ENCODE assay signal across 18 cellular contexts in the genomic region with DNA sequence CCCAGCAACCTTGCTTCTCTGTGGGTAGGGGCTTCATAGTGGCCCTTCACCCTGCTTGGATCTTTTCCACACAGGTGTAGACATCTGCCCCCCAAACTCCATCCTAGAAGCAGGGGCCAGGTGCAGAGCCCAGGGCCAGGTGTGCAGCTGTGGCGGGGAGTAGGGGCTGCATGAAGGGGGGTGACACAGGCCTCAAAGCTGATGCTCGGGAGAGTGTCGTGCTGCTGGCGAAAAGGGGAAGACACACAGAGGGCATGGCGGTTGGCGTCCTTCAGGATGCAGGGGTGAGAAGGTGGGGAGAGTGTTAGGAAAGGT. TPM values are rescaled to one million over a fixed set of nuclear protein-coding genes. Genes with fewer than 3 reads are reported as not detected.
DNase-seq lines count a peak whose midpoint lies in the region; ATAC-seq and TF ChIP-seq lines count a peak whose summit lies in the region.
"Had no signal": no experiment of that assay in that cellular context is flagged by ENCODE, and none has a peak within 500 bp of the region (broad histone marks: within the 10 kb centered on the region; RNA-seq: fewer than 3 reads in every experiment).

No MANE protein-coding gene starts in this region.

- H3K4me3 ChIP-seq in hepatocyte, result no peak overlapping the region
- no peak overlapping the region for H3K4me3 ChIP-seq in neuronal stem cell (ENCODE audit: low read length in 2 of 2)
- H3K4me3 ChIP-seq in spleen, result no peak overlapping the region
- no peak overlapping the region for H3K4me3 ChIP-seq in foreskin fibroblast (ENCODE audit: low read depth in 1 of 2, low read length in 2 of 2)
- H3K4me3 ChIP-seq: colonic mucosa, lung, mucosa of descending colon, upper lobe of right lung had no signal

- TF ChIP-seq POLR2A in spleen (IDR thresholded peaks at IDR 0.05), result no peak

- no peaks in the 10 kb centered on the region for H3K9me2 ChIP-seq in hepatocyte (replicated peaks; ENCODE audit: insufficient read depth)

- no peak overlapping the region for H2AK5ac ChIP-seq in neuronal stem cell (ENCODE audit: low read depth, low read length)

- intact Hi-C loops in spleen (cut with DNase I; ENCODE audit: low total_unique reads), result loop anchor here (10.0 kb wide), 2 partner anchors 106 to 376 kb away; a partner anchor contains a TSS

- DNase-seq in hepatocyte (ENCODE audit: low spot score) (no peak), neuronal stem cell (ENCODE audit: low spot score) (no peak), spleen (peak; percentile 67), NCI-H2227 (lab: John Stamatoyannopoulos, UW; ENCODE audit: unreplicated experiment) (no peak), foreskin fibroblast (no peak), glomerular visceral epithelial cell (ENCODE audit: extremely low spot score) (no peak), COR-L47 (lab: John Stamatoyannopoulos, UW) (no peak)
- DNase-seq: DMS79 treated with DMSO at 0.1 percent for 48 hours, NCI-H345 had no signal

- H3K27me3 ChIP-seq in hepatocyte (no peaks in the 10 kb centered on the region), neuronal stem cell (ENCODE audit: control insufficient read depth in 3 of 3, insufficient read depth in 3 of 3, low read depth in 1 of 3, low read length in 3 of 3) (no peaks in the 10 kb centered on the region), spleen (replicated peaks in 1 of 7) (no peaks in the 10 kb centered on the region)
- H3K27me3 ChIP-seq: colonic mucosa, upper lobe of right lung had no signal

- no peak overlapping the region for H3K4me3 Mint-ChIP-seq in activated T-helper 17 cell treated with anti-CD3 and anti-CD28 coated beads, Interleukin-2, amount 50 U/mL, for 72 hours
- H3K4me3 Mint-ChIP-seq: activated CD4-positive, alpha-beta T cell treated with anti-CD3 and anti-CD28 coated beads for 36 hours; activated naive CD4-positive, alpha-beta T cell treated with anti-CD3 and anti-CD28 coated beads, Interleukin-2, amount 50 U/mL, for 24 hours; CD14-positive monocyte; natural killer cell treated with Interleukin-12 subunit alpha and Interleukin-12 subunit beta and Interleukin-15 and Interleukin-18, amount 100 ng/mL, for 72 hours had no signal

- H2AFZ ChIP-seq in hepatocyte (no peak overlapping the region), neuronal stem cell (ENCODE audit: low read length) (no peak overlapping the region)

- no peak overlapping the region for H3K4ac ChIP-seq in neuronal stem cell (ENCODE audit: low read length)

- 83% methylated on average over 5 of the region's 6 CpGs for WGBS in hepatocyte (ENCODE audit: low lambda C conversion rate, missing lambda C conversion rate)
- no CpG with 5 or more reads among the region's 6 CpGs for WGBS in neuronal stem cell (ENCODE audit: extremely low coverage in 2 of 2, insufficient read length in 2 of 2, insufficient replicate concordance in 1 of 2), 2 donors
- WGBS in spleen, 5 donors, result 63 to 78% (median 72%) methylated on average over 6 of the region's 6 CpGs

- peaks cover 14% of the 10 kb centered on the region for H3K4me1 Mint-ChIP-seq in activated T-helper 17 cell treated with anti-CD3 and anti-CD28 coated beads, Interleukin-2, amount 50 U/mL, for 72 hours

- peak overlapping the region; percentile 78 for H3K27ac Mint-ChIP-seq in activated T-helper 17 cell treated with anti-CD3 and anti-CD28 coated beads, Interleukin-2, amount 50 U/mL, for 72 hours
- H3K27ac Mint-ChIP-seq: activated CD4-positive, alpha-beta T cell treated with anti-CD3 and anti-CD28 coated beads for 36 hours; activated naive CD4-positive, alpha-beta T cell treated with anti-CD3 and anti-CD28 coated beads, Interleukin-2, amount 50 U/mL, for 24 hours had no signal

- no peak overlapping the region for H4K91ac ChIP-seq in neuronal stem cell (ENCODE audit: low read depth, low read length, poor library complexity)

- H3K79me1 ChIP-seq in neuronal stem cell (ENCODE audit: low read depth, low read length), result peaks cover 8% of the 10 kb centered on the region

- H3K27ac ChIP-seq in hepatocyte (peak overlapping the region; percentile 16), neuronal stem cell (replicated peaks; ENCODE audit: low read length) (no peak overlapping the region), spleen (peak overlapping the region in 2 of 8 donors; percentile 14 to 63)
- H3K27ac ChIP-seq: colonic mucosa, upper lobe of right lung had no signal

- H3K18ac ChIP-seq in neuronal stem cell (ENCODE audit: low read length), result no peak overlapping the region

- no peak overlapping the region for H3K23ac ChIP-seq in neuronal stem cell (ENCODE audit: low read depth, low read length, poor library complexity)

- no peaks in the 10 kb centered on the region for H3K36me3 ChIP-seq in hepatocyte (replicated peaks; ENCODE audit: insufficient read depth, low read depth)
- H3K36me3 ChIP-seq in neuronal stem cell (replicated peaks in 1 of 2; ENCODE audit: control insufficient read depth in 2 of 2, insufficient read depth in 2 of 2, low read length in 2 of 2), result peaks cover 2 to 3% of the 10 kb centered on the region in 2 donors
- peaks cover 0 to 72% (median 41%) of the 10 kb centered on the region in 6 donors for H3K36me3 ChIP-seq in spleen
- H3K36me3 ChIP-seq: colonic mucosa had no signal

- H4K8ac ChIP-seq in neuronal stem cell (ENCODE audit: low read depth, low read length), result no peak overlapping the region

- no peaks in the 10 kb centered on the region for H3K27me3 Mint-ChIP-seq in activated T-helper 17 cell treated with anti-CD3 and anti-CD28 coated beads, Interleukin-2, amount 50 U/mL, for 72 hours
- H3K27me3 Mint-ChIP-seq: activated CD4-positive, alpha-beta T cell treated with anti-CD3 and anti-CD28 coated beads for 36 hours; activated naive CD4-positive, alpha-beta T cell treated with anti-CD3 and anti-CD28 coated beads, Interleukin-2, amount 50 U/mL, for 24 hours; natural killer cell treated with Interleukin-12 subunit alpha and Interleukin-12 subunit beta and Interleukin-15 and Interleukin-18, amount 100 ng/mL, for 72 hours had no signal

- peaks cover 25% of the 10 kb centered on the region for H4K20me1 ChIP-seq in hepatocyte (ENCODE audit: insufficient read depth, poor library complexity, severe bottlenecking)

- H3K9me3 Mint-ChIP-seq in activated T-helper 17 cell treated with anti-CD3 and anti-CD28 coated beads, Interleukin-2, amount 50 U/mL, for 72 hours, result no peaks in the 10 kb centered on the region
- H3K9me3 Mint-ChIP-seq: activated naive CD4-positive, alpha-beta T cell treated with anti-CD3 and anti-CD28 coated beads, Interleukin-2, amount 50 U/mL, for 24 hours; natural killer cell treated with Interleukin-12 subunit alpha and Interleukin-12 subunit beta and Interleukin-15 and Interleukin-18, amount 100 ng/mL, for 72 hours had no signal

- peak overlapping the region; percentile 72 for H3K4me2 ChIP-seq in hepatocyte
- no peak overlapping the region for H3K4me2 ChIP-seq in neuronal stem cell (ENCODE audit: insufficient read depth, low read length, poor library complexity, severe bottlenecking)

- H3K14ac ChIP-seq in neuronal stem cell (ENCODE audit: low read length), result no peak overlapping the region

- peaks cover 52% of the 10 kb centered on the region for H3K36me3 Mint-ChIP-seq in activated T-helper 17 cell treated with anti-CD3 and anti-CD28 coated beads, Interleukin-2, amount 50 U/mL, for 72 hours (ENCODE audit: low read depth)
- H3K36me3 Mint-ChIP-seq: activated naive CD4-positive, alpha-beta T cell treated with anti-CD3 and anti-CD28 coated beads, Interleukin-2, amount 50 U/mL, for 24 hours; natural killer cell treated with Interleukin-12 subunit alpha and Interleukin-12 subunit beta and Interleukin-15 and Interleukin-18, amount 100 ng/mL, for 72 hours had no signal

- H3K79me2 ChIP-seq in hepatocyte, result peaks cover 35% of the 10 kb centered on the region

- H3K9me3 ChIP-seq in hepatocyte (ENCODE audit: low read depth), result no peaks in the 10 kb centered on the region
- H3K9me3 ChIP-seq in neuronal stem cell (replicated peaks in 1 of 2; ENCODE audit: control insufficient read depth in 2 of 2, insufficient read depth in 1 of 2, low read depth in 1 of 2, low read length in 2 of 2), result no peaks in the 10 kb centered on the region
- H3K9me3 ChIP-seq in spleen, result no peaks in the 10 kb centered on the region
- H3K9me3 ChIP-seq: colonic mucosa, mucosa of descending colon, upper lobe of right lung had no signal

- peak overlapping the region; percentile 50 for H3K9ac ChIP-seq in neuronal stem cell (ENCODE audit: low read depth, low read length, poor library complexity)

- no peak overlapping the region for H2BK120ac ChIP-seq in neuronal stem cell (ENCODE audit: low read depth, low read length)

- H2BK15ac ChIP-seq in neuronal stem cell (ENCODE audit: low read length), result no peak overlapping the region

- no peak overlapping the region for H2BK5ac ChIP-seq in neuronal stem cell (ENCODE audit: low read length)

- H2BK12ac ChIP-seq in neuronal stem cell (ENCODE audit: low read length), result no peak overlapping the region

- no peak for ATAC-seq in activated T-helper 17 cell treated with anti-CD3 and anti-CD28 coated beads, Interleukin-2, amount 50 U/mL, for 72 hours (replicated peaks)

- peaks cover 22% of the 10 kb centered on the region for H3K4me1 ChIP-seq in hepatocyte (ENCODE audit: insufficient read depth)
- H3K4me1 ChIP-seq in neuronal stem cell (ENCODE audit: control insufficient read depth in 2 of 2, insufficient read depth in 1 of 2, low read depth in 1 of 2, low read length in 2 of 2), result peaks cover 5 to 12% of the 10 kb centered on the region in 2 donors
- peaks cover 4 to 94% (median 39%) of the 10 kb centered on the region in 6 donors for H3K4me1 ChIP-seq in spleen

- TF ChIP-seq CTCF in hepatocyte (IDR thresholded peaks at IDR 0.05; ENCODE audit: poor library complexity) (no peak), spleen (IDR thresholded peaks at IDR 0.05 in 8 of 11, conservative IDR thresholded peaks at IDR 0.05 in 3 of 11) (no peak), foreskin fibroblast (IDR thresholded peaks at IDR 0.05; ENCODE audit: low read depth, low read length) (no peak)

RNA-seq across cellular contexts. Expression of a gene that starts 31.0 kb away (rescaled TPM):
- 10 to 100 TPM; 15.9 to 22.0 TPM for total RNA-seq in activated T-helper 17 cell treated with anti-CD3 and anti-CD28 coated beads, Interleukin-2, amount 50 U/mL, for 72 hours
- total RNA-seq in hepatocyte (51.5 and 54.9 TPM in 2 replicates), spleen (10 to 100 TPM; 37.5 to 82.3 (median 44.4) TPM)
- polyA plus RNA-seq in hepatocyte (144 and 188 TPM in 2 replicates), spleen (10 to 100 TPM; 31.7 to 58.2 (median 49.0) TPM)
- polyA plus RNA-seq in neuronal stem cell (2013, experiment 1 of 2), result 318 TPM
- 304 TPM for polyA plus RNA-seq in neuronal stem cell (2013, experiment 2 of 2)
- polyA plus RNA-seq: CD14-positive monocyte had no signal

RNA-seq across cellular contexts. Expression of a gene that starts 49.7 kb away (rescaled TPM):
- total RNA-seq in activated T-helper 17 cell treated with anti-CD3 and anti-CD28 coated beads, Interleukin-2, amount 50 U/mL, for 72 hours, result 100 to 1,000 TPM in 1 of 2 donors, 10 to 100 TPM in 1; 73.8 to 169 TPM
- total RNA-seq in hepatocyte (55.8 and 72.6 TPM in 2 replicates), spleen (100 to 1,000 TPM in 1 of 7 donors, 10 to 100 TPM in 6; 56.3 to 103 (median 82.4) TPM)
- polyA plus RNA-seq in hepatocyte (156 and 169 TPM in 2 replicates), spleen (100 to 1,000 TPM in 1 of 3 donors, 10 to 100 TPM in 2; 80.6 to 143 (median 94.9) TPM)
- polyA plus RNA-seq in neuronal stem cell (2013, experiment 1 of 2), result 66.8 TPM
- polyA plus RNA-seq in neuronal stem cell (2013, experiment 2 of 2), result 64.3 TPM

RNA-seq across cellular contexts. Expression of a gene that starts 53.0 kb away (rescaled TPM):
- 10 to 100 TPM; 23.7 to 41.8 TPM for total RNA-seq in activated T-helper 17 cell treated with anti-CD3 and anti-CD28 coated beads, Interleukin-2, amount 50 U/mL, for 72 hours
- total RNA-seq in hepatocyte, result 3.9 and 11.0 TPM in 2 replicates
- polyA plus RNA-seq in hepatocyte, result 15.0 and 18.1 TPM in 2 replicates
- 5.2 TPM for polyA plus RNA-seq in neuronal stem cell (2013, experiment 1 of 2)
- 5.2 TPM for polyA plus RNA-seq in neuronal stem cell (2013, experiment 2 of 2)
- 10 to 100 TPM; 23.0 to 44.8 (median 32.1) TPM for total RNA-seq in spleen
- 10 to 100 TPM in 1 of 3 donors, 1 to 10 TPM in 2; 4.5 to 14.2 (median 7.9) TPM for polyA plus RNA-seq in spleen
